In genomic region chr12:42237853-42238239, GRCh38 we compare ENCODE assay signal across 8 cellular contexts. TPM values are rescaled to one million over a fixed set of nuclear protein-coding genes. Genes with fewer than 3 reads are reported as not detected.
DNase-seq lines count a peak whose midpoint lies in the region; ATAC-seq and TF ChIP-seq lines count a peak whose summit lies in the region.

No MANE protein-coding gene starts in this region.

- H3K4me2 ChIP-seq in mesendoderm (ENCODE audit: low read length), result no peak overlapping the region

- no peak overlapping the region for H3K23ac ChIP-seq in mesendoderm (ENCODE audit: low read length)

- peak overlapping the region; percentile 79 for H3K9ac ChIP-seq in mesendoderm (ENCODE audit: low read length)

- H4K5ac ChIP-seq in mesendoderm (ENCODE audit: low read length), result no peak overlapping the region

- no peak overlapping the region for H2BK5ac ChIP-seq in mesendoderm (ENCODE audit: low read length)

- no peak for TF ChIP-seq CTCF in HL-60 (IDR thresholded peaks at IDR 0.05; ENCODE audit: insufficient read depth, low read length)
- no peak for TF ChIP-seq CTCF in brain microvascular endothelial cell (IDR thresholded peaks at IDR 0.05; ENCODE audit: low read depth, low read length, missing control alignments)
- no peak for TF ChIP-seq CTCF in GM10266 (IDR thresholded peaks at IDR 0.05; ENCODE audit: control insufficient read depth, insufficient read depth, low read depth, missing control alignments)

- H3K27me3 ChIP-seq in HL-60 (ENCODE audit: insufficient read depth, poor library complexity, severe bottlenecking) (no peaks in the 10 kb centered on the region), brain microvascular endothelial cell (replicated peaks) (no peaks in the 10 kb centered on the region), mesendoderm (ENCODE audit: insufficient read depth, low read length, poor library complexity) (peaks cover 11% of the 10 kb centered on the region)

- H2BK120ac ChIP-seq in mesendoderm (ENCODE audit: low read depth, low read length), result no peak overlapping the region

- H3K27ac ChIP-seq in HL-60 (replicated peaks) (peak overlapping the region; percentile 59), brain microvascular endothelial cell (peak overlapping the region; percentile 79), mesendoderm (ENCODE audit: low read depth, low read length) (peak overlapping the region; percentile 94)

- H3K4ac ChIP-seq in mesendoderm (ENCODE audit: low read depth, low read length), result no peak overlapping the region

- H3K18ac ChIP-seq in mesendoderm (ENCODE audit: low read length), result peak overlapping the region; percentile 93

- peak; percentile 35 for ATAC-seq in GM19438 (IDR thresholded peaks at IDR 0.05; ENCODE audit: low read depth, unreplicated experiment)

- no CpG with 5 or more reads among the region's 54 CpGs for WGBS in mesendoderm (ENCODE audit: extremely low coverage, insufficient coverage, low lambda C conversion rate)

- H3K36me3 ChIP-seq in brain microvascular endothelial cell (replicated peaks), result peaks cover 3% of the 10 kb centered on the region
- H3K36me3 ChIP-seq in mesendoderm (ENCODE audit: control insufficient read depth, insufficient read depth, low read length), result no peaks in the 10 kb centered on the region

- H2BK15ac ChIP-seq in mesendoderm (replicated peaks; ENCODE audit: low read depth), result no peak overlapping the region

- H3K79me2 ChIP-seq in mesendoderm (ENCODE audit: control insufficient read depth, insufficient read depth, low read length), result no peaks in the 10 kb centered on the region

- H3K79me1 ChIP-seq in mesendoderm (ENCODE audit: low read length), result peaks cover 3% of the 10 kb centered on the region

- DNase-seq in AG20443 (ENCODE audit: low spot score), result peak; percentile 52
- no peak for DNase-seq in HL-60 (ENCODE audit: low read depth in 1 of 2, low spot score in 1 of 2)
- DNase-seq in brain microvascular endothelial cell, result no peak
- no peak for DNase-seq in mesendoderm
- DNase-seq in MV-4-11 (lab: John Stamatoyannopoulos, UW), result no peak
- no peak for DNase-seq in GM10266 (ENCODE audit: extremely low spot score)
- no peak for DNase-seq in cerebellar cortex (ENCODE audit: low spot score)

- H3K4me1 ChIP-seq in mesendoderm (ENCODE audit: control insufficient read depth, low read depth, low read length), result no peaks in the 10 kb centered on the region

- no peak overlapping the region for H2AK5ac ChIP-seq in mesendoderm (ENCODE audit: low read length)

- H4K8ac ChIP-seq in mesendoderm (ENCODE audit: low read depth, low read length), result no peak overlapping the region

- in situ Hi-C loops in brain microvascular endothelial cell (cut with HindIII; ENCODE audit: low pct_ligation_motif_present, low sequenced_read_pairs), result no loop called here

- peak overlapping the region; percentile 84 for H3K56ac ChIP-seq in mesendoderm (ENCODE audit: low read length)

- H3K4me3 ChIP-seq in HL-60 (replicated peaks; ENCODE audit: insufficient read depth, low read length) (peak overlapping the region; percentile 81), brain microvascular endothelial cell (ENCODE audit: low read depth, low read length) (peak overlapping the region; percentile 76), mesendoderm (ENCODE audit: low read length) (peak overlapping the region; percentile 71)

RNA-seq across cellular contexts. Expression of gene YAF2, which starts 0.2 kb away (rescaled TPM):
- 6.6 TPM for polyA plus RNA-seq in mesendoderm (2013, experiment 1 of 2)
- 7.0 TPM for polyA plus RNA-seq in mesendoderm (2013, experiment 2 of 2)
